In the genomic region with DNA sequence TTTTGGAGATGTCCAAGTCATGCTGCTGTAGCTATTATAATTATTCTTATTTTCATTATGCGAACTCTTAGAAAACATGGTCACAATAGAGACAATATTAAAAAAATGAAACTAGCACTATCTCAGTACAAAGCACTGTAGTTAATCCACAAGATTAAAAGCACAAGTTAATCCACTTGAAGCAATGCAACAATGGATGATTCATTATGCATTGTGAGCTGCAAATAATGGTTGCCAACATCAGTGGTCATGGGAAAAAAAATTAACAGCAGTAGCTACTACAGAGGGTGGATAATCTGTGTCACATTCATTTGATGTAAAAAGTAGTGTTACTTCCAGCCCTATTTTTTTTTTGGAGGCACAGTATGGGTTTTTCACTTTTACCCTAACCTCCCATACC, we compare ENCODE assay signal across 32 cellular contexts. TPM values are rescaled to one million over a fixed set of nuclear protein-coding genes. Genes with fewer than 3 reads are reported as not detected.
"Had no signal": no experiment of that assay in that cellular context is flagged by ENCODE, and none has a peak within 500 bp of the region (broad histone marks: within the 10 kb centered on the region; RNA-seq: fewer than 3 reads in every experiment).

No MANE protein-coding gene starts in this region.

- H3K4me1 Mint-ChIP-seq: naive B cell; natural killer cell; nephron progenitor cell; stimulated activated effector memory CD8-positive, alpha-beta T cell treated with anti-CD3 and anti-CD28 coated beads, Interleukin-12 subunit alpha, Interleukin-12 subunit beta, amount 100 ng/mL, for 72 hours had no signal

- H3K4me1 ChIP-seq: left ventricle myocardium inferior, suprapubic skin, tibial artery, upper lobe of right lung had no signal

- H3K9me3 ChIP-seq: neutrophil, ovary, suprapubic skin, thoracic aorta, tibial artery, upper lobe of right lung had no signal

- H3K79me2 ChIP-seq: hepatocyte had no signal

- H3K27ac ChIP-seq: hepatocyte, left ventricle myocardium inferior, neutrophil, ovary, skin epidermis, suprapubic skin, thoracic aorta, tibial artery, upper lobe of right lung had no signal

- H3K36me3 Mint-ChIP-seq: mesothelial cell of epicardium; naive B cell; natural killer cell; neural progenitor cell; stimulated activated effector memory CD8-positive, alpha-beta T cell treated with anti-CD3 and anti-CD28 coated beads, Interleukin-12 subunit alpha, Interleukin-12 subunit beta, amount 100 ng/mL, for 72 hours had no signal

- H3K9me3 Mint-ChIP-seq: mesothelial cell of epicardium; natural killer cell; stimulated activated effector memory CD8-positive, alpha-beta T cell treated with anti-CD3 and anti-CD28 coated beads, Interleukin-12 subunit alpha, Interleukin-12 subunit beta, amount 100 ng/mL, for 72 hours had no signal

- DNase-seq: islet precursor cell; left ventricle myocardium inferior; mesendoderm; naive B cell; natural killer cell; nephron progenitor cell; occipital lobe; ovary; right cardiac atrium; stimulated activated CD4-positive, alpha-beta T cell treated with anti-CD3 and anti-CD28 coated beads, Interleukin-12 subunit alpha, Interleukin-12 subunit beta, amount 100 ng/mL, for 4 hours; stimulated activated CD4-positive, alpha-beta T cell treated with anti-CD3 and anti-CD28 coated beads, Interleukin-15, amount 100 ng/mL, for 24 hours; stimulated activated CD4-positive, alpha-beta T cell treated with anti-CD3 and anti-CD28 coated beads, Interleukin-2, amount 100 ng/mL, for 24 hours; stimulated activated CD4-positive, alpha-beta T cell treated with anti-CD3 and anti-CD28 coated beads, Interleukin-4, amount 100 ng/mL, for 24 hours; stimulated activated naive CD4-positive, alpha-beta T cell; tibial artery; trophoblast cell; upper lobe of right lung had no signal

- H3K36me3 ChIP-seq: left ventricle myocardium inferior, neural progenitor cell, neutrophil, ovary, suprapubic skin, thoracic aorta, tibial artery, upper lobe of right lung had no signal

- H3K4me3 Mint-ChIP-seq: mesothelial cell of epicardium; naive B cell; natural killer cell; nephron progenitor cell; neural progenitor cell; stimulated activated effector memory CD8-positive, alpha-beta T cell treated with anti-CD3 and anti-CD28 coated beads, Interleukin-12 subunit alpha, Interleukin-12 subunit beta, amount 100 ng/mL, for 72 hours; stimulated activated naive CD8-positive, alpha-beta T cell treated with anti-CD3 and anti-CD28 coated beads, Interleukin-15, Interleukin-2, amounts not matched to agents 100 ng/mL and 50 ng/mL, for 24 hours had no signal

- H3K4me2 ChIP-seq: hepatocyte had no signal

- H3K27ac Mint-ChIP-seq: naive B cell; natural killer cell; nephron progenitor cell; neural progenitor cell; progenitor cell of endocrine pancreas; stimulated activated effector memory CD8-positive, alpha-beta T cell treated with anti-CD3 and anti-CD28 coated beads, Interleukin-12 subunit alpha, Interleukin-12 subunit beta, amount 100 ng/mL, for 72 hours; stimulated activated naive CD8-positive, alpha-beta T cell treated with anti-CD3 and anti-CD28 coated beads, Interleukin-15, Interleukin-2, amounts not matched to agents 100 ng/mL and 50 ng/mL, for 24 hours had no signal

- H3K27me3 ChIP-seq: hepatocyte, neural progenitor cell, neutrophil, ovary, suprapubic skin, tibial artery, upper lobe of right lung had no signal

- H3K27me3 Mint-ChIP-seq: progenitor cell of endocrine pancreas; stimulated activated naive CD8-positive, alpha-beta T cell treated with anti-CD3 and anti-CD28 coated beads, Interleukin-15, Interleukin-2, amounts not matched to agents 100 ng/mL and 50 ng/mL, for 24 hours had no signal

- H3K4me3 ChIP-seq: hepatocyte, left ventricle myocardium inferior, lung, neural progenitor cell, ovary, skin epidermis, suprapubic skin, thoracic aorta, tibial artery, upper lobe of right lung had no signal

RNA-seq across cellular contexts. Expression of gene DPT, which starts 56.7 kb away (rescaled TPM):
- total RNA-seq: kidney epithelial cell, mononuclear cell, natural killer cell, occipital lobe, progenitor cell of endocrine pancreas, pulmonary artery endothelial cell, renal cortical epithelial cell had no signal
